Comparison of ENCODE assay signal across 8 cellular contexts in genomic region chr2:70946832-70947442, GRCh38. TPM values are rescaled to one million over a fixed set of nuclear protein-coding genes. Genes with fewer than 3 reads are reported as not detected.
DNase-seq lines count a peak whose midpoint lies in the region; ATAC-seq and TF ChIP-seq lines count a peak whose summit lies in the region.

No MANE protein-coding gene starts in this region.

- H3K27me3 ChIP-seq in DND-41 (ENCODE audit: insufficient read depth, low read length, poor library complexity) (no peaks in the 10 kb centered on the region), adrenal gland (no peaks in the 10 kb centered on the region)

- H3K9me3 ChIP-seq in DND-41 (ENCODE audit: insufficient read depth, low read length, severe bottlenecking) (no peaks in the 10 kb centered on the region), adrenal gland (replicated peaks in 1 of 3) (no peaks in the 10 kb centered on the region)

- ATAC-seq in DND-41 (ENCODE audit: insufficient read depth, low read depth) (peak; percentile 59), HG03159 (IDR thresholded peaks at IDR 0.05; ENCODE audit: unreplicated experiment) (no peak)

- H3K4me1 ChIP-seq in DND-41 (ENCODE audit: insufficient read depth, low read length) (peaks cover 29% of the 10 kb centered on the region), adrenal gland (replicated peaks in 1 of 2) (peaks cover 3 to 8% of the 10 kb centered on the region in 2 donors)

- TF ChIP-seq CTCF in DND-41 (IDR thresholded peaks at IDR 0.05; ENCODE audit: borderline replicate concordance, extremely low read depth, low read length, poor library complexity, severe bottlenecking) (peak; percentile 93), adrenal gland (IDR thresholded peaks at IDR 0.05) (peak; percentile 59 to 77 (median 70))

- peak overlapping the region in 1 of 2 experiments; percentile 61; a peak in 3 of 4 replicates for H3K4me3 ChIP-seq in DND-41 (ENCODE audit: low read depth in 1 of 2, low read length in 2 of 2)
- no peak overlapping the region for H3K4me3 ChIP-seq in adrenal gland
- H3K4me3 ChIP-seq in skeletal muscle cell (ENCODE audit: low read depth, low read length) = no peak overlapping the region

- H3K27ac ChIP-seq in DND-41 (ENCODE audit: low read length) (peak overlapping the region; percentile 3; the same call in 1 of the 2 replicates), adrenal gland (no peak overlapping the region)

- H3K36me3 ChIP-seq in DND-41 (ENCODE audit: insufficient read depth, low read length) (no peaks in the 10 kb centered on the region), adrenal gland (replicated peaks in 1 of 2) (no peaks in the 10 kb centered on the region)

- no peaks in the 10 kb centered on the region for H4K20me1 ChIP-seq in DND-41 (ENCODE audit: insufficient read depth, low read length)

- peak overlapping the region; percentile 86 for H2AFZ ChIP-seq in DND-41 (ENCODE audit: low read depth, low read length)

- DNase-seq in DND-41 = peak; percentile 78
- DNase-seq in LoVo (ENCODE audit: low spot score) = peak; percentile 42
- peak; percentile 23 for DNase-seq in SIG-M5 (lab: John Stamatoyannopoulos, UW)
- DNase-seq in adrenal gland = peak; percentile 32 to 79 (median 55)
- DNase-seq in hepatic stellate cell (ENCODE audit: low spot score) = peak; percentile 58
- DNase-seq in skeletal muscle cell (ENCODE audit: low read depth) = peak; percentile 19
- no peak for DNase-seq in NCI-H1048 (lab: John Stamatoyannopoulos, UW)

- TF ChIP-seq POLR2A in adrenal gland (IDR thresholded peaks at IDR 0.05) = no peak

- H3K9ac ChIP-seq in DND-41 (ENCODE audit: low read depth, low read length) = peak overlapping the region; percentile 49

- intact Hi-C loops in adrenal gland (cut with DNase I) = loop anchor here (5.0 kb wide), 3 partner anchors 75 to 160 kb away; no protein-coding TSS in a partner anchor

- WGBS in adrenal gland, 4 donors = 18 to 22% (median 18%) methylated on average over 6 to 8 of the region's 8 CpGs

- H3K4me2 ChIP-seq in DND-41 (ENCODE audit: insufficient read depth, low read length) = peak overlapping the region; percentile 56

- no peaks in the 10 kb centered on the region; the same call in 1 of the 2 replicates for H3K79me2 ChIP-seq in DND-41 (ENCODE audit: insufficient read depth, low read length)

RNA-seq across cellular contexts. Expression of gene ATP6V1B1, which starts 11.2 kb away (rescaled TPM):
- 1 to 10 TPM in 1 of 8 donors, under 1 TPM in 4, not detected in 3; 0.14 to 1.3 (median 0.58) TPM for total RNA-seq in adrenal gland
- 1 to 10 TPM in 2 of 3 donors, under 1 TPM in 1; 0.27 to 4.6 (median 1.9) TPM for polyA plus RNA-seq in adrenal gland

RNA-seq across cellular contexts. Expression of gene ANKRD53, which starts 31.5 kb away (rescaled TPM):
- 1 to 10 TPM in 7 of 8 donors, not detected in 1; 1.5 to 3.7 (median 2.1) TPM for total RNA-seq in adrenal gland
- polyA plus RNA-seq in adrenal gland = 1 to 10 TPM; 1.5 to 5.1 (median 4.3) TPM

RNA-seq across cellular contexts. Expression of gene VAX2, which starts 46.6 kb away (rescaled TPM):
- total RNA-seq in adrenal gland = 1 to 10 TPM in 3 of 8 donors, under 1 TPM in 3, not detected in 2; 0.35 to 4.9 (median 0.93) TPM
- polyA plus RNA-seq in adrenal gland = 1 to 10 TPM in 2 of 3 donors, not detected in 1; 2.5 to 3.0 TPM

RNA-seq across cellular contexts. Expression of gene TEX261, which starts 47.7 kb away (rescaled TPM):
- 10 to 100 TPM; 20.9 to 96.6 (median 60.6) TPM for total RNA-seq in adrenal gland
- polyA plus RNA-seq in adrenal gland = 10 to 100 TPM; 17.9 to 95.2 (median 23.3) TPM
